ENCODE assay signal across 8 cellular contexts in genomic region chr3:197030379-197031314, GRCh38. TPM values are rescaled to one million over a fixed set of nuclear protein-coding genes. Genes with fewer than 3 reads are reported as not detected.
DNase-seq lines count a peak whose midpoint lies in the region; ATAC-seq, FAIRE-seq and TF ChIP-seq lines count a peak whose summit lies in the region.

No MANE protein-coding gene starts in this region.

- POLR2A ChIA-PET in T-cell (lab: Charles Lee), result no interaction called here

- in situ Hi-C loops in GM23248 (cut with MboI), result no loop called here

- H3K36me3 Mint-ChIP-seq in T-cell, result no peaks in the 10 kb centered on the region

- H3K4me1 Mint-ChIP-seq in T-cell, result peaks cover 1 to 14% (median 8%) of the 10 kb centered on the region in 3 donors

- no peak for FAIRE-seq in H54 (lab: Jason Lieb, UNC)

- no peak overlapping the region for H3K4me3 ChIP-seq in GM23248

- intact Hi-C loops in sciatic nerve (cut with DNase I), result no loop called here

- H3K27ac Mint-ChIP-seq in T-cell, result no peak overlapping the region

- no peaks in the 10 kb centered on the region for H3K9me3 Mint-ChIP-seq in T-cell

- CTCF ChIA-PET in T-cell (lab: Charles Lee), result interaction anchor here (0.6 to 1.9 kb wide), 4 partner anchors 9 to 32 kb away, joined by 3 to 4 read pairs (median 4); no protein-coding TSS in a partner anchor

- peaks cover 12% of the 10 kb centered on the region for H3K4me1 ChIP-seq in GM23248 (ENCODE audit: insufficient read depth)

- peak overlapping the region; percentile 65 for H3K27ac ChIP-seq in GM23248

- peak overlapping the region; percentile 58 for H3K9ac ChIP-seq in GM23248

- WGBS in GM23248 (ENCODE audit: low coverage in 1 of 2, low lambda C conversion rate in 2 of 2, missing lambda C conversion rate in 2 of 2), 2 experiments, result 92 to 94% methylated on average over 30 to 32 of the region's 33 CpGs

- no peak overlapping the region for H2AFZ ChIP-seq in GM23248

- no peaks in the 10 kb centered on the region for H4K20me1 ChIP-seq in GM23248 (ENCODE audit: insufficient read depth)

- ATAC-seq in T-cell (replicated peaks in 1 of 4) (no peak), sciatic nerve (peak; percentile 7), HG03571 (IDR thresholded peaks at IDR 0.05; ENCODE audit: unreplicated experiment) (no peak), GM21576 (IDR thresholded peaks at IDR 0.05; ENCODE audit: unreplicated experiment) (no peak)

- no peaks in the 10 kb centered on the region for H3K27me3 ChIP-seq in GM23248 (replicated peaks; ENCODE audit: insufficient read depth)

- H3F3A ChIP-seq in GM23248 (ENCODE audit: insufficient read depth), result peaks cover 21% of the 10 kb centered on the region

- peak overlapping the region; percentile 17 to 74 (median 17) for H3K4me3 Mint-ChIP-seq in T-cell

- H3K27me3 Mint-ChIP-seq in T-cell, result no peaks in the 10 kb centered on the region

- no peak for DNase-seq in GM23248
- DNase-seq in T-cell, result no peak
- peak; percentile 1 for DNase-seq in germinal center (ENCODE audit: low spot score)
- no peak for DNase-seq in sciatic nerve (ENCODE audit: low spot score)
- DNase-seq in T1000 (lab: John Stamatoyannopoulos, UW), result no peak
- DNase-seq in H54 (ENCODE audit: insufficient read length, low spot score), result no peak

- no peaks in the 10 kb centered on the region for H3K36me3 ChIP-seq in GM23248 (ENCODE audit: low read depth)

- no peaks in the 10 kb centered on the region for H3K9me3 ChIP-seq in GM23248 (ENCODE audit: low read depth)

- H3K9me2 ChIP-seq in GM23248 (ENCODE audit: insufficient read depth), result no peaks in the 10 kb centered on the region

- no peak for TF ChIP-seq POLR2A in H54 (IDR thresholded peaks at IDR 0.05; ENCODE audit: low read depth, low read length)

- no peak overlapping the region for H3K4me2 ChIP-seq in GM23248 (ENCODE audit: unreplicated experiment)

- no peaks in the 10 kb centered on the region for H3K79me2 ChIP-seq in GM23248 (ENCODE audit: insufficient read depth)

RNA-seq across cellular contexts. Expression of gene MELTF, which starts 1.0 kb away (rescaled TPM):
- 0.86 and 0.89 TPM in 2 replicates for total RNA-seq in GM23248 (2014; rRNA removed; shearing (Covaris generic))
- polyA plus RNA-seq in GM23248 (2016; fragmentation: Nextera tagmentation; extraction: Ambion mirVana), result 0.94 and 1.1 TPM in 2 replicates
- total RNA-seq in T-cell (1 to 10 TPM; 1.2 to 2.6 (median 1.6) TPM), sciatic nerve (5.3 TPM)
